Comparison of ENCODE assay signal across 19 cellular contexts in genomic region chr1:9258629-9259028, GRCh38. TPM values are rescaled to one million over a fixed set of nuclear protein-coding genes. Genes with fewer than 3 reads are reported as not detected.
DNase-seq lines count a peak whose midpoint lies in the region; ATAC-seq, FAIRE-seq and TF ChIP-seq lines count a peak whose summit lies in the region.
"Had no signal": no experiment of that assay in that cellular context is flagged by ENCODE, and none has a peak within 500 bp of the region (broad histone marks: within the 10 kb centered on the region; RNA-seq: fewer than 3 reads in every experiment).

No MANE protein-coding gene starts in this region.

- H4K5ac ChIP-seq in H9 (ENCODE audit: insufficient read length, low read depth, low read length), result peak overlapping the region; percentile 10
- no peak overlapping the region for H4K5ac ChIP-seq in H1 (ENCODE audit: insufficient read length, low read depth, low read length)

- H4K91ac ChIP-seq in H9 (ENCODE audit: insufficient read length, low read depth, low read length) (peak overlapping the region; percentile 1), H1 (replicated peaks; ENCODE audit: insufficient read length, low read length) (no peak overlapping the region)

- H3K9me3 ChIP-seq in H9 (ENCODE audit: control insufficient read depth, low read depth, low read length), result peaks cover 8% of the 10 kb centered on the region
- H3K9me3 ChIP-seq in H1 (ENCODE audit: insufficient read depth in 2 of 2, low read depth in 1 of 2, low read length in 1 of 2), result peaks cover 3 to 24% of the 10 kb centered on the region in 2 experiments
- H3K9me3 ChIP-seq in psoas muscle, result no peaks in the 10 kb centered on the region
- H3K9me3 ChIP-seq in testis, result no peaks in the 10 kb centered on the region
- H3K9me3 ChIP-seq: BE2C, SJCRH30 had no signal

- no peak overlapping the region for H3K4me3 ChIP-seq in H1 (ENCODE audit: extremely low read depth in 1 of 4, insufficient read depth in 2 of 4, low read depth in 3 of 4, low read length in 4 of 4)
- H3K4me3 ChIP-seq in psoas muscle, result no peak overlapping the region
- no peak overlapping the region for H3K4me3 ChIP-seq in testis
- H3K4me3 ChIP-seq: SJCRH30 had no signal

- intact Hi-C loops in activated CD4-positive, alpha-beta T cell treated with anti-CD3 and anti-CD28 coated beads, Interleukin-2, amount 10 ng/mL, durations not matched to agents 24 days and 14 days (cut with micrococcal nuclease), result no loop called here
- intact Hi-C loops in psoas muscle (cut with DNase I), result no loop called here
- intact Hi-C loops in posterior cingulate gyrus (cut with DNase I), result no loop called here
- intact Hi-C loops in testis (cut with DNase I; ENCODE audit: low total_unique reads), result no loop called here

- H4K20me1 ChIP-seq in H9 (ENCODE audit: control insufficient read depth, insufficient read depth, insufficient read length) (no peaks in the 10 kb centered on the region), H1 (replicated peaks in 1 of 2; ENCODE audit: control insufficient read depth in 1 of 2, insufficient read depth in 2 of 2, low read length in 2 of 2) (peaks cover 0 to 4% of the 10 kb centered on the region in 2 experiments)

- H3K23me2 ChIP-seq in H9 (ENCODE audit: insufficient read length, low read depth, low read length, poor library complexity, severe bottlenecking) (no peaks in the 10 kb centered on the region), H1 (ENCODE audit: low read depth, low read length) (peaks cover 8% of the 10 kb centered on the region)

- peaks cover 12% of the 10 kb centered on the region for H3K4me1 Mint-ChIP-seq in activated CD4-positive, alpha-beta T cell treated with anti-CD3 and anti-CD28 coated beads, Interleukin-2, amount 10 ng/mL, durations not matched to agents 24 days and 14 days
- peaks cover 12 to 21% of the 10 kb centered on the region in 2 experiments for H3K4me1 Mint-ChIP-seq in H9

- H2AFZ ChIP-seq in H9 (ENCODE audit: low read length) (no peak overlapping the region), H1 (ENCODE audit: low read length) (no peak overlapping the region)

- peaks cover 0 to 2% (median 0%) of the 10 kb centered on the region in 4 experiments; a peak in 1 of 8 replicates for H3K36me3 ChIP-seq in H1 (ENCODE audit: control insufficient read depth in 2 of 4, insufficient read depth in 4 of 4, low read length in 3 of 4)
- peaks cover 4 to 33% of the 10 kb centered on the region in 2 donors for H3K36me3 ChIP-seq in psoas muscle (ENCODE audit: insufficient read depth in 1 of 2, low read depth in 1 of 2)
- H3K36me3 ChIP-seq in testis (ENCODE audit: low read depth, missing control alignments), result no peaks in the 10 kb centered on the region
- H3K36me3 ChIP-seq: BE2C, SJCRH30 had no signal

- no peak for DNase-seq in activated CD4-positive, alpha-beta T cell treated with anti-CD3 and anti-CD28 coated beads, Interleukin-2, amount 10 ng/mL, durations not matched to agents 24 days and 14 days
- DNase-seq in activated CD4-positive, alpha-beta T cell treated with anti-CD3 and anti-CD28 coated beads for 4 hours, result no peak
- DNase-seq in H9 (no peak), H1 (ENCODE audit: low read depth in 1 of 2, low spot score in 2 of 2) (no peak), psoas muscle (no peak), posterior cingulate gyrus (no peak), testis (no peak), COR-L47 (lab: John Stamatoyannopoulos, UW) (no peak)
- DNase-seq: BE2C; CD4-positive, alpha-beta T cell; DMS153; KBM-7; NCI-H1105 treated with DMSO at 0.1 percent for 48 hours; NCI-H1694; NCI-H2081 treated with DMSO at 0.1 percent for 48 hours; NCI-H446 treated with DMSO at 0.1 percent for 48 hours; SJCRH30 had no signal

- H4K8ac ChIP-seq in H9 (replicated peaks; ENCODE audit: insufficient read length, low read depth, low read length) (peak overlapping the region; percentile 2), H1 (ENCODE audit: extremely low read depth, insufficient read depth, low read length) (no peak overlapping the region)

- no peak overlapping the region for H2BK15ac ChIP-seq in H9 (ENCODE audit: low read depth, low read length)
- H2BK15ac ChIP-seq in H1 (ENCODE audit: low read length), result no peak overlapping the region

- TF ChIP-seq CTCF in H9 (conservative IDR thresholded peaks at IDR 0.05) (no peak), H1 (IDR thresholded peaks at IDR 0.05; ENCODE audit: control extremely low read depth in 1 of 3, insufficient read depth in 1 of 3, low read depth in 1 of 3, low read length in 3 of 3) (no peak), psoas muscle (IDR thresholded peaks at IDR 0.05) (no peak), testis (IDR thresholded peaks at IDR 0.05) (no peak)

- H3K14ac ChIP-seq in H9 (ENCODE audit: insufficient read depth, low read length) (peak overlapping the region; percentile 9; the same call in 1 of the 2 replicates), H1 (ENCODE audit: insufficient read length) (no peak overlapping the region)

- no peak overlapping the region for H2BK20ac ChIP-seq in H9 (ENCODE audit: low read depth, low read length, poor library complexity, severe bottlenecking)
- no peak overlapping the region for H2BK20ac ChIP-seq in H1 (ENCODE audit: low read length)

- TF ChIP-seq RAD21 in H1 (IDR thresholded peaks at IDR 0.05 in 1 of 2, conservative IDR thresholded peaks at IDR 0.05 in 1 of 2; ENCODE audit: low read depth in 2 of 2, low read length in 2 of 2), result no peak

- H3K4me3 Mint-ChIP-seq in activated CD4-positive, alpha-beta T cell treated with anti-CD3 and anti-CD28 coated beads, Interleukin-2, amount 10 ng/mL, durations not matched to agents 24 days and 14 days, result no peak overlapping the region
- H3K4me3 Mint-ChIP-seq in H9, result no peak overlapping the region
- H3K4me3 Mint-ChIP-seq: CD4-positive, alpha-beta T cell had no signal

- H3K4ac ChIP-seq in H9 (ENCODE audit: low read depth, low read length), result no peak overlapping the region; the same call in 1 of the 2 replicates
- H3K4ac ChIP-seq in H1 (replicated peaks; ENCODE audit: insufficient read length, low read depth, low read length), result peak overlapping the region; percentile 19

- no peak for FAIRE-seq in H1 (lab: Jason Lieb, UNC)

- H2BK120ac ChIP-seq in H9 (ENCODE audit: low read depth, low read length, poor library complexity, severe bottlenecking) (no peak overlapping the region), H1 (replicated peaks; ENCODE audit: low read depth, low read length) (no peak overlapping the region)

- H3K56ac ChIP-seq in H9 (ENCODE audit: insufficient read length, low read depth, low read length) (no peak overlapping the region), H1 (replicated peaks; ENCODE audit: insufficient read length, low read depth, low read length) (no peak overlapping the region)

- peak overlapping the region; percentile 60 for H3K27ac Mint-ChIP-seq in activated CD4-positive, alpha-beta T cell treated with anti-CD3 and anti-CD28 coated beads, Interleukin-2, amount 10 ng/mL, durations not matched to agents 24 days and 14 days
- H3K27ac Mint-ChIP-seq in H9, result peak overlapping the region in 1 of 3 experiments; percentile 91; a peak in 3 of 7 replicates
- H3K27ac Mint-ChIP-seq: CD4-positive, alpha-beta T cell had no signal

- H3T11ph ChIP-seq in H9 (ENCODE audit: low read length), result no peak overlapping the region

- no peak for TF ChIP-seq POLR2A in H1 (IDR thresholded peaks at IDR 0.05; ENCODE audit: control extremely low read depth in 1 of 2, low read depth in 2 of 2, low read length in 2 of 2)
- no peak for TF ChIP-seq POLR2A in testis (IDR thresholded peaks at IDR 0.05)

- WGBS in H9 (ENCODE audit: extremely low coverage, insufficient read length, low lambda C conversion rate), result no CpG with 5 or more reads among the region's 9 CpGs
- 94% methylated on average over 9 of the region's 9 CpGs; no CpG with 5 or more reads in 1 of the 2 experiments for WGBS in H1 (ENCODE audit: extremely low coverage in 1 of 2, insufficient coverage in 1 of 2, insufficient read length in 1 of 2, insufficient replicate concordance in 2 of 2, low coverage in 1 of 2, low lambda C conversion rate in 2 of 2, missing lambda C conversion rate in 1 of 2), 2 experiments
- 96 to 97% (median 96%) methylated on average over 9 of the region's 9 CpGs for WGBS in psoas muscle, 3 donors
- 97 to 98% methylated on average over 9 of the region's 9 CpGs for WGBS in testis, 2 donors

- H3K36me3 Mint-ChIP-seq in activated CD4-positive, alpha-beta T cell treated with anti-CD3 and anti-CD28 coated beads, Interleukin-2, amount 10 ng/mL, durations not matched to agents 24 days and 14 days (ENCODE audit: low read depth), result peaks cover 35% of the 10 kb centered on the region
- H3K36me3 Mint-ChIP-seq in H9 (ENCODE audit: insufficient read depth in 1 of 3, low read depth in 3 of 3), result peaks cover 22 to 32% (median 30%) of the 10 kb centered on the region in 3 experiments

- no peak overlapping the region for H2AK5ac ChIP-seq in H9 (ENCODE audit: insufficient read length, low read length)
- H2AK5ac ChIP-seq in H1 (ENCODE audit: low read depth, low read length), result peak overlapping the region; percentile 100; the same call in 1 of the 2 replicates

- H2BK12ac ChIP-seq in H9 (ENCODE audit: insufficient read length, low read depth, low read length) (no peak overlapping the region), H1 (ENCODE audit: low read depth, low read length) (peak overlapping the region; percentile 95; the same call in 1 of the 2 replicates)

- peak overlapping the region; percentile 3 for H2BK5ac ChIP-seq in H9 (ENCODE audit: insufficient read length, low read length)
- H2BK5ac ChIP-seq in H1 (ENCODE audit: low read depth, low read length), result peak overlapping the region; percentile 57; the same call in 1 of the 2 replicates

- H3K9me3 Mint-ChIP-seq in activated CD4-positive, alpha-beta T cell treated with anti-CD3 and anti-CD28 coated beads, Interleukin-2, amount 10 ng/mL, durations not matched to agents 24 days and 14 days, result peaks cover 29% of the 10 kb centered on the region
- peaks cover 26 to 29% of the 10 kb centered on the region in 2 experiments for H3K9me3 Mint-ChIP-seq in H9
- H3K9me3 Mint-ChIP-seq: CD4-positive, alpha-beta T cell had no signal

- H3K4me2 ChIP-seq in H9 (ENCODE audit: insufficient read depth, insufficient read length, low read length) (no peak overlapping the region), H1 (ENCODE audit: insufficient read depth in 1 of 2, low read depth in 2 of 2, low read length in 2 of 2) (no peak overlapping the region)

- no peak for TF ChIP-seq EP300 in H1 (IDR thresholded peaks at IDR 0.05; ENCODE audit: borderline replicate concordance in 1 of 2, low read depth in 2 of 2, low read length in 2 of 2)

- POLR2A ChIA-PET in H1 (lab: Charles Lee; ENCODE audit: partially characterized antibody), result no interaction called here

- H3K27me3 ChIP-seq in H9 (ENCODE audit: insufficient read depth, low read length) (no peaks in the 10 kb centered on the region), H1 (replicated peaks in 1 of 4; ENCODE audit: control insufficient read depth in 3 of 4, extremely low read depth in 1 of 4, insufficient read depth in 3 of 4, low read length in 3 of 4) (no peaks in the 10 kb centered on the region), psoas muscle (ENCODE audit: insufficient read depth in 3 of 3, low read length in 2 of 3) (no peaks in the 10 kb centered on the region), testis (no peaks in the 10 kb centered on the region)
- H3K27me3 ChIP-seq: BE2C, SJCRH30 had no signal

- H3K79me1 ChIP-seq in H9 (ENCODE audit: insufficient read depth, low read depth, low read length, poor library complexity, severe bottlenecking) (no peaks in the 10 kb centered on the region), H1 (ENCODE audit: low read depth, low read length) (peaks cover 3% of the 10 kb centered on the region)

- no peak for ATAC-seq in psoas muscle
- ATAC-seq: HCT116, Panc1 had no signal

- no peaks in the 10 kb centered on the region for H3K79me2 ChIP-seq in H9 (ENCODE audit: insufficient read depth, low read length)
- peaks cover 3 to 6% of the 10 kb centered on the region in 2 experiments; a peak in 2 of 4 replicates for H3K79me2 ChIP-seq in H1 (ENCODE audit: control insufficient read depth in 1 of 2, insufficient read depth in 2 of 2, low read length in 2 of 2)

- H3K27me3 Mint-ChIP-seq in activated CD4-positive, alpha-beta T cell treated with anti-CD3 and anti-CD28 coated beads, Interleukin-2, amount 10 ng/mL, durations not matched to agents 24 days and 14 days, result no peaks in the 10 kb centered on the region
- peaks cover 2% of the 10 kb centered on the region; the same call in 1 of the 2 replicates for H3K27me3 Mint-ChIP-seq in H9 (ENCODE audit: low read depth)
- H3K27me3 Mint-ChIP-seq: CD4-positive, alpha-beta T cell had no signal

- H3K4me1 ChIP-seq in H9 (ENCODE audit: insufficient read depth, low read length) (no peaks in the 10 kb centered on the region; the same call in 1 of the 2 replicates), H1 (replicated peaks in 1 of 4; ENCODE audit: control insufficient read depth in 3 of 4, insufficient read depth in 4 of 4, low read length in 3 of 4) (peaks cover 3 to 7% (median 3%) of the 10 kb centered on the region in 4 experiments), psoas muscle (peaks cover 32% of the 10 kb centered on the region), testis (peaks cover 13% of the 10 kb centered on the region)
- H3K4me1 ChIP-seq: BE2C had no signal

- peak overlapping the region; percentile 70 for H3K18ac ChIP-seq in H9 (ENCODE audit: insufficient read length, low read depth, low read length)
- H3K18ac ChIP-seq in H1 (ENCODE audit: extremely low read depth, low read length), result no peak overlapping the region

- no peak overlapping the region for H3K9ac ChIP-seq in H9 (ENCODE audit: extremely low read depth, insufficient read length, low read length)
- no peak overlapping the region; a peak in 1 of 7 replicates for H3K9ac ChIP-seq in H1 (replicated peaks in 1 of 4; ENCODE audit: extremely low read depth in 1 of 4, low read depth in 3 of 4, low read length in 3 of 4)

- H3K27ac ChIP-seq in H9 (ENCODE audit: insufficient read length, low read depth, low read length) (no peak overlapping the region), H1 (ENCODE audit: low read depth, low read length) (peak overlapping the region; percentile 72; the same call in 1 of the 2 replicates), psoas muscle (peak overlapping the region; percentile 63), testis (no peak overlapping the region)
- H3K27ac ChIP-seq: SJCRH30 had no signal

- no peak overlapping the region for H3K23ac ChIP-seq in H9 (ENCODE audit: insufficient read length, low read depth, low read length)
- H3K23ac ChIP-seq in H1 (ENCODE audit: insufficient read length), result no peak overlapping the region

- CTCF ChIA-PET in H1 (lab: Charles Lee; ENCODE audit: partially characterized antibody), result interaction anchor here (13.7 kb wide), 1 partner anchor 11 kb away, joined by 118 read pairs; no protein-coding TSS in a partner anchor

RNA-seq across cellular contexts. Expression of gene H6PD, which starts 24.1 kb away (rescaled TPM):
- total RNA-seq in activated CD4-positive, alpha-beta T cell treated with anti-CD3 and anti-CD28 coated beads, Interleukin-2, amount 10 ng/mL, durations not matched to agents 24 days and 14 days, result 17.4 and 17.7 TPM in 2 replicates
- total RNA-seq in H9 (2021), result 7.6 and 7.9 TPM in 2 replicates
- 3.8 and 4.0 TPM in 2 replicates for total RNA-seq in H1 (2021; fragmentation: NEBNext Ultra II Directional; extraction: Animal tissue kit (Norgen Biotek cat#: 25700))
- 3.6 and 5.0 TPM in 2 replicates for polyA plus RNA-seq in H1 (2011; rRNA removed)
- polyA plus RNA-seq in H1 (2011; cell fraction: cytosol; rRNA removed), result 3.7 TPM
- 6.8 TPM for polyA plus RNA-seq in H1 (2011; cell fraction: nucleus; rRNA removed)
- 3.3 to 5.0 TPM (median 3.8 TPM) in 4 replicates for polyA plus RNA-seq in H1 (2012, experiment 1 of 2)
- 3.4 TPM for polyA plus RNA-seq in H1 (2012, experiment 2 of 2)
- polyA plus RNA-seq in H1 (2013, experiment 1 of 2), result 5.8 TPM
- 4.7 TPM for polyA plus RNA-seq in H1 (2013, experiment 2 of 2)
- polyA minus RNA-seq in H1 (2011; rRNA and poly(A)+ RNA removed), result 3.8 and 3.9 TPM in 2 replicates
- 3.4 TPM for polyA minus RNA-seq in H1 (2011; cell fraction: cytosol; rRNA and poly(A)+ RNA removed)
- 3.4 TPM for polyA minus RNA-seq in H1 (2011; cell fraction: nucleus; rRNA and poly(A)+ RNA removed)
- total RNA-seq in psoas muscle, result 10 to 100 TPM; 21.0 to 56.8 (median 37.0) TPM
- polyA plus RNA-seq in psoas muscle, result 10 to 100 TPM in 2 of 3 donors, 1 to 10 TPM in 1; 5.8 to 23.4 (median 14.9) TPM
- total RNA-seq in testis, result 10 to 100 TPM; 55.0 to 67.8 TPM
- 23.8 TPM for polyA plus RNA-seq in testis (ENCODE audit: insufficient read depth, low read depth, low replicate concordance)

RNA-seq across cellular contexts. Expression of gene SPSB1, which starts 34.1 kb away (rescaled TPM):
- 4.8 and 6.2 TPM in 2 replicates for total RNA-seq in activated CD4-positive, alpha-beta T cell treated with anti-CD3 and anti-CD28 coated beads, Interleukin-2, amount 10 ng/mL, durations not matched to agents 24 days and 14 days
- 2.7 and 2.9 TPM in 2 replicates for total RNA-seq in H9 (2021)
- total RNA-seq in H1 (2021; fragmentation: NEBNext Ultra II Directional; extraction: Animal tissue kit (Norgen Biotek cat#: 25700)), result 4.0 and 5.3 TPM in 2 replicates
- polyA plus RNA-seq in H1 (2011; rRNA removed), result 6.4 and 8.2 TPM in 2 replicates
- 5.0 TPM for polyA plus RNA-seq in H1 (2011; cell fraction: cytosol; rRNA removed)
- polyA plus RNA-seq in H1 (2011; cell fraction: nucleus; rRNA removed), result 5.0 TPM
- polyA plus RNA-seq in H1 (2012, experiment 1 of 2), result 3.3 to 5.5 TPM (median 4.1 TPM) in 4 replicates
- polyA plus RNA-seq in H1 (2012, experiment 2 of 2), result 4.3 TPM
- polyA plus RNA-seq in H1 (2013, experiment 1 of 2), result 2.6 TPM
- polyA plus RNA-seq in H1 (2013, experiment 2 of 2), result 2.9 TPM
- 5.3 and 7.5 TPM in 2 replicates for polyA minus RNA-seq in H1 (2011; rRNA and poly(A)+ RNA removed)
- polyA minus RNA-seq in H1 (2011; cell fraction: cytosol; rRNA and poly(A)+ RNA removed), result 4.0 TPM
- polyA minus RNA-seq in H1 (2011; cell fraction: nucleus; rRNA and poly(A)+ RNA removed), result 2.9 TPM
- total RNA-seq in psoas muscle, result 10 to 100 TPM; 12.0 to 60.7 (median 42.1) TPM
- polyA plus RNA-seq in psoas muscle, result 10 to 100 TPM; 22.9 to 46.2 (median 28.6) TPM
- 10 to 100 TPM; 30.0 to 37.9 TPM for total RNA-seq in testis
- polyA plus RNA-seq in testis (ENCODE audit: insufficient read depth, low read depth, low replicate concordance), result 19.8 TPM

Comparison
In these comparisons a context has a peak if more than half of its experiments do, and no peak if none do; other contexts are left out.
1. H3K27ac ChIP-seq: peak in H1 (single experiment) and psoas muscle (single experiment); none in H9 (single experiment) and testis (0 of 2).